In the genomic region with DNA sequence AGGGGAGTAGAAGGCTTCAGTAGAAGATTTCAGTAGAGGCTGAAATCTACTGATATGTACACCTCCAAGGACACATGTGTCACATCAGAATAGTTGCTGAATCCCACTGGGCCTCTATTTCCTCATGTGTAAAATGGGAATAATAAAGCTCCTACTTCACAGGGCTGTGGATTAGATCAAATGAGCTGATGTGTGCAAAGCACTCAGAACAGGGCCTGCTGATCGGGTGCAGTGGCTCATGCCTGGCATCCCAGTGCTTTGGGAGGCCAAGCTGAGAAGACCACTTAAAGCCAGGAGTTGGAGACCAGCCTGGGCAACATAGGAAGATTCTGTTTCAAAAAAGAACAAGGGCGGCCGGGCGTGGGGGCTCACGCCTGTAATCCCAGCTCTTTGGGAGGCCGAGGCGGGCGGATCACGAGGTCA, we compare ENCODE assay signal across 10 cellular contexts. TPM values are rescaled to one million over a fixed set of nuclear protein-coding genes. Genes with fewer than 3 reads are reported as not detected.
A peak's percentile ranks its signal among the peaks of the same experiment; 100 is the strongest.
DNase-seq lines count a peak whose midpoint lies in the region; ATAC-seq and TF ChIP-seq lines count a peak whose summit lies in the region.
"Had no signal": no experiment of that assay in that cellular context is flagged by ENCODE, and none has a peak within 500 bp of the region (broad histone marks: within the 10 kb centered on the region; RNA-seq: fewer than 3 reads in every experiment).

No MANE protein-coding gene starts in this region.

- H3K4me1 ChIP-seq in ascending aorta (peaks cover 17 to 31% of the 10 kb centered on the region in 2 donors), thyroid gland (peaks cover 43 to 52% of the 10 kb centered on the region in 2 donors)

- H3K9me3 Mint-ChIP-seq in activated T-cell treated with anti-CD3 and anti-CD28 coated beads, Interleukin-2, amount 50 U/mL, for 24 hours: no peaks in the 10 kb centered on the region
- no peaks in the 10 kb centered on the region for H3K9me3 Mint-ChIP-seq in mesothelial cell of epicardium

- H3K36me3 Mint-ChIP-seq in activated T-cell treated with anti-CD3 and anti-CD28 coated beads, Interleukin-2, amount 50 U/mL, for 24 hours (ENCODE audit: low read depth): peaks cover 2% of the 10 kb centered on the region
- no peaks in the 10 kb centered on the region for H3K36me3 Mint-ChIP-seq in mesothelial cell of epicardium
- H3K36me3 Mint-ChIP-seq: WTC11 had no signal

- no peak for DNase-seq in activated T-cell treated with anti-CD3 and anti-CD28 coated beads, Interleukin-2, amount 50 U/mL, for 24 hours
- no peak for DNase-seq in activated T-cell treated with anti-CD3 and anti-CD28 coated beads for 4 hours
- no peak for DNase-seq in ascending aorta (ENCODE audit: low spot score in 2 of 2)
- no peak for DNase-seq in mesothelial cell of epicardium (ENCODE audit: low spot score in 2 of 2, unreplicated experiment in 2 of 2)
- no peak for DNase-seq in thyroid gland
- DNase-seq in NCI-H2196 treated with DMSO at 0.1 percent for 48 hours (lab: John Stamatoyannopoulos, UW; ENCODE audit: unreplicated experiment): no peak

- H3K27me3 ChIP-seq in ascending aorta: no peaks in the 10 kb centered on the region
- H3K27me3 ChIP-seq in thyroid gland: no peaks in the 10 kb centered on the region
- H3K27me3 ChIP-seq: BE2C had no signal

- no peaks in the 10 kb centered on the region for H3K27me3 Mint-ChIP-seq in activated T-cell treated with anti-CD3 and anti-CD28 coated beads, Interleukin-2, amount 50 U/mL, for 24 hours
- peaks cover 5% of the 10 kb centered on the region for H3K27me3 Mint-ChIP-seq in mesothelial cell of epicardium (ENCODE audit: low read depth)

- H3K27ac ChIP-seq in ascending aorta: peak overlapping the region; percentile 83 to 88
- H3K27ac ChIP-seq in thyroid gland: peak overlapping the region; percentile 87 to 98 (median 97)

- H3K4me3 ChIP-seq in ascending aorta: no peak overlapping the region
- no peak overlapping the region for H3K4me3 ChIP-seq in thyroid gland (replicated peaks in 1 of 3)

- intact Hi-C loops in ascending aorta (cut with DNase I) (loop anchor here (5.0 kb wide), 1 partner anchor 260 kb away; no protein-coding TSS in a partner anchor), thyroid gland (cut with DNase I) (no loop called here)

- H3K36me3 ChIP-seq in ascending aorta (no peaks in the 10 kb centered on the region), thyroid gland (no peaks in the 10 kb centered on the region)
- H3K36me3 ChIP-seq: BE2C had no signal

- peaks cover 77% of the 10 kb centered on the region for H3K4me1 Mint-ChIP-seq in activated T-cell treated with anti-CD3 and anti-CD28 coated beads, Interleukin-2, amount 50 U/mL, for 24 hours (ENCODE audit: low read depth)
- peaks cover 37% of the 10 kb centered on the region for H3K4me1 Mint-ChIP-seq in mesothelial cell of epicardium

- TF ChIP-seq CTCF in ascending aorta (IDR thresholded peaks at IDR 0.05): no peak
- no peak for TF ChIP-seq CTCF in mesothelial cell of epicardium (IDR thresholded peaks at IDR 0.05; ENCODE audit: unreplicated experiment)
- no peak for TF ChIP-seq CTCF in thyroid gland (IDR thresholded peaks at IDR 0.05)

- H3K9me3 ChIP-seq in ascending aorta (no peaks in the 10 kb centered on the region), thyroid gland (no peaks in the 10 kb centered on the region)
- H3K9me3 ChIP-seq: BE2C had no signal

- H3K27ac Mint-ChIP-seq in activated T-cell treated with anti-CD3 and anti-CD28 coated beads, Interleukin-2, amount 50 U/mL, for 24 hours: peak overlapping the region; percentile 96
- H3K27ac Mint-ChIP-seq in mesothelial cell of epicardium: peak overlapping the region; percentile 99
- H3K27ac Mint-ChIP-seq: WTC11 had no signal

- ATAC-seq in HG02610 (IDR thresholded peaks at IDR 0.05; ENCODE audit: unreplicated experiment): no peak
- ATAC-seq in GM18873 (IDR thresholded peaks at IDR 0.05; ENCODE audit: low FRiP score, unreplicated experiment): no peak
- ATAC-seq: WTC11 had no signal

- TF ChIP-seq POLR2A in thyroid gland (IDR thresholded peaks at IDR 0.05): no peak

- peak overlapping the region; percentile 72 for H3K4me3 Mint-ChIP-seq in activated T-cell treated with anti-CD3 and anti-CD28 coated beads, Interleukin-2, amount 50 U/mL, for 24 hours
- H3K4me3 Mint-ChIP-seq in mesothelial cell of epicardium: no peak overlapping the region
- H3K4me3 Mint-ChIP-seq: WTC11 had no signal

- 93 to 94% methylated on average over 9 of the region's 9 CpGs for WGBS in thyroid gland, 2 donors

RNA-seq across cellular contexts. Expression of a gene that starts 8.1 kb away (rescaled TPM):
- total RNA-seq in ascending aorta: 38.5 TPM
- total RNA-seq in mesothelial cell of epicardium: 13.8 to 14.5 TPM (median 14.0 TPM) in 3 replicates
- 10 to 100 TPM; 16.0 to 46.3 (median 35.0) TPM for total RNA-seq in thyroid gland

RNA-seq across cellular contexts. Expression of a gene that starts 16.2 kb away (rescaled TPM):
- 60.6 TPM for total RNA-seq in ascending aorta
- total RNA-seq in mesothelial cell of epicardium: 29.4 to 33.9 TPM (median 29.6 TPM) in 3 replicates
- 10 to 100 TPM; 23.7 to 43.9 (median 27.8) TPM for total RNA-seq in thyroid gland

RNA-seq across cellular contexts. Expression of a gene that starts 25.7 kb away (rescaled TPM):
- total RNA-seq in ascending aorta: 173 TPM
- 63.0 to 64.2 TPM (median 63.0 TPM) in 3 replicates for total RNA-seq in mesothelial cell of epicardium
- total RNA-seq in thyroid gland: 10 to 100 TPM; 64.8 to 94.9 (median 80.8) TPM

RNA-seq across cellular contexts. Expression of a gene that starts 31.0 kb away (rescaled TPM):
- not detected for total RNA-seq in ascending aorta
- 0.27 to 0.40 TPM (median 0.34 TPM) in 3 replicates for total RNA-seq in mesothelial cell of epicardium
- 1 to 10 TPM in 3 of 4 donors, under 1 TPM in 1; 0.13 to 2.5 (median 2.0) TPM for total RNA-seq in thyroid gland

RNA-seq across cellular contexts. Expression of a gene that starts 34.4 kb away (rescaled TPM):
- total RNA-seq in ascending aorta: 35.2 TPM
- total RNA-seq in mesothelial cell of epicardium: 37.1 to 38.3 TPM (median 37.3 TPM) in 3 replicates
- 10 to 100 TPM; 30.4 to 52.3 (median 39.0) TPM for total RNA-seq in thyroid gland
